ENCODE assay signal across 8 cellular contexts in genomic region chr7:44490351-44491200, GRCh38. TPM values are rescaled to one million over a fixed set of nuclear protein-coding genes. Genes with fewer than 3 reads are reported as not detected.
DNase-seq lines count a peak whose midpoint lies in the region; ATAC-seq, FAIRE-seq and TF ChIP-seq lines count a peak whose summit lies in the region.

NUDCD3 (minus strand) TSS chr7:44490658; CDS start chr7:44490600, 58 bp downstream.

- DNase-seq in BJ (ENCODE audit: low read depth) (no peak), GM19239 (ENCODE audit: insufficient read length, low spot score) (peak; percentile 79), NCI-H524 (lab: John Stamatoyannopoulos, UW) (peak; percentile 79 to 85), dedifferentiated amniotic fluid mesenchymal stem cell (ENCODE audit: extremely low spot score) (peak; percentile 76), left lobe of liver (ENCODE audit: low spot score) (peak; percentile 88)
- DNase-seq in activated CD4-positive, alpha-beta T cell treated with anti-CD3 and anti-CD28 coated beads, Interleukin-2, amount 10 ng/mL, durations not matched to agents 24 days and 14 days = peak; percentile 95
- DNase-seq in stimulated activated CD4-positive, alpha-beta T cell treated with anti-CD3 and anti-CD28 coated beads, Interleukin-2, amount 100 ng/mL, for 48 hours = peak; percentile 69 to 75

- POLR2A ChIA-PET in BJ (lab: Charles Lee) = interaction anchor here (0.7 kb wide), 1 partner anchor 451 kb away, joined by 4 read pairs; no protein-coding TSS in a partner anchor

- no peaks in the 10 kb centered on the region for H3K27me3 Mint-ChIP-seq in activated CD4-positive, alpha-beta T cell treated with anti-CD3 and anti-CD28 coated beads, Interleukin-2, amount 10 ng/mL, durations not matched to agents 24 days and 14 days

- peak within 1 kb of the TSS; percentile 85 for H3K4me3 Mint-ChIP-seq in activated CD4-positive, alpha-beta T cell treated with anti-CD3 and anti-CD28 coated beads, Interleukin-2, amount 10 ng/mL, durations not matched to agents 24 days and 14 days

- ATAC-seq in HG03457 (IDR thresholded peaks at IDR 0.05; ENCODE audit: unreplicated experiment) (peak; percentile 84), left lobe of liver (peak; percentile 98)

- CTCF ChIA-PET in BJ (lab: Yijun Ruan, JAX) = interaction anchor here (1.2 to 3.2 kb wide), 6 partner anchors 10 to 249 kb away, joined by 3 to 14 read pairs (median 7); no protein-coding TSS in a partner anchor

- H3K27me3 ChIP-seq in BJ (ENCODE audit: control insufficient read depth, insufficient read depth, low read length) = peaks cover under 1% of the 10 kb centered on the region; the same call in 1 of the 2 replicates

- H3K4me1 Mint-ChIP-seq in activated CD4-positive, alpha-beta T cell treated with anti-CD3 and anti-CD28 coated beads, Interleukin-2, amount 10 ng/mL, durations not matched to agents 24 days and 14 days = peaks cover 33% of the 10 kb centered on the region

- intact Hi-C loops in activated CD4-positive, alpha-beta T cell treated with anti-CD3 and anti-CD28 coated beads, Interleukin-2, amount 10 ng/mL, durations not matched to agents 24 days and 14 days (cut with micrococcal nuclease) = loop anchor here (2.0 to 5.0 kb wide), 2 partner anchors 30 to 92 kb away; partner anchors contain the start of gene TMED4

- no peaks in the 10 kb centered on the region for H3K9me3 Mint-ChIP-seq in activated CD4-positive, alpha-beta T cell treated with anti-CD3 and anti-CD28 coated beads, Interleukin-2, amount 10 ng/mL, durations not matched to agents 24 days and 14 days

- H3K36me3 Mint-ChIP-seq in activated CD4-positive, alpha-beta T cell treated with anti-CD3 and anti-CD28 coated beads, Interleukin-2, amount 10 ng/mL, durations not matched to agents 24 days and 14 days (ENCODE audit: low read depth) = peaks cover 22% of the 10 kb centered on the region

- FAIRE-seq in GM19239 (lab: Jason Lieb, UNC) = peak; percentile 94

- no peaks in the 10 kb centered on the region for H3K36me3 ChIP-seq in BJ (ENCODE audit: control insufficient read depth, insufficient read depth, low read length)

- H3K4me3 ChIP-seq in BJ (ENCODE audit: low read depth, low read length) = peak within 1 kb of the TSS; percentile 75

- TF ChIP-seq CTCF in BJ (IDR thresholded peaks at IDR 0.05; ENCODE audit: insufficient read depth, low read depth, low read length) = peak; percentile 26; the same call in 1 of the 2 replicates

- H3K27ac Mint-ChIP-seq in activated CD4-positive, alpha-beta T cell treated with anti-CD3 and anti-CD28 coated beads, Interleukin-2, amount 10 ng/mL, durations not matched to agents 24 days and 14 days = peak within 1 kb of the TSS; percentile 88

RNA-seq across cellular contexts. Expression of gene NUDCD3, which starts in this region (rescaled TPM):
- polyA plus RNA-seq in BJ (2011; rRNA removed) = 78.2 and 82.8 TPM in 2 replicates
- 50.4 and 61.0 TPM in 2 replicates for polyA minus RNA-seq in BJ (2011; rRNA and poly(A)+ RNA removed)
- 88.8 and 92.7 TPM in 2 replicates for total RNA-seq in activated CD4-positive, alpha-beta T cell treated with anti-CD3 and anti-CD28 coated beads, Interleukin-2, amount 10 ng/mL, durations not matched to agents 24 days and 14 days
- 47.1 TPM for total RNA-seq in left lobe of liver
